In genomic region chr10:110074986-110075664, GRCh38 we compare ENCODE assay signal across 8 cellular contexts.
DNase-seq lines count a peak whose midpoint lies in the region; ATAC-seq and TF ChIP-seq lines count a peak whose summit lies in the region.

No MANE protein-coding gene starts in this region.

- H3K9me3 ChIP-seq in HEK293 (ENCODE audit: control insufficient read depth, insufficient read depth, low read depth, low read length): no peaks in the 10 kb centered on the region

- H3K4me1 Mint-ChIP-seq in activated CD8-positive, alpha-beta T cell treated with anti-CD3 and anti-CD28 coated beads for 36 hours (ENCODE audit: low read depth): peaks cover 84% of the 10 kb centered on the region
- H3K4me1 Mint-ChIP-seq in stimulated activated naive B cell treated with anti-CD40 and anti-IgM and Interleukin-4, amounts not matched to agents 10 μg/mL and 1 μg/mL and 100 μg/mL, for 72 hours: peaks cover 50 to 78% of the 10 kb centered on the region in 2 donors

- ATAC-seq in activated CD8-positive, alpha-beta T cell treated with anti-CD3 and anti-CD28 coated beads for 36 hours: no peak
- no peak for ATAC-seq in stimulated activated naive B cell treated with anti-CD40 and anti-IgM and Interleukin-4, amounts not matched to agents 10 μg/mL and 1 μg/mL and 100 μg/mL, for 72 hours (replicated peaks)
- ATAC-seq in GM19395 (IDR thresholded peaks at IDR 0.05; ENCODE audit: unreplicated experiment): no peak

- no peak for TF ChIP-seq CTCF in HEK293 (tag by site-specific recombination; IDR thresholded peaks at IDR 0.05)
- TF ChIP-seq CTCF in activated CD8-positive, alpha-beta T cell treated with anti-CD3 and anti-CD28 coated beads for 36 hours (IDR thresholded peaks at IDR 0.05): no peak

- no peak for DNase-seq in activated CD8-positive, alpha-beta T cell treated with anti-CD3 and anti-CD28 coated beads for 36 hours
- peak; percentile 56 for DNase-seq in glomerular visceral epithelial cell (ENCODE audit: extremely low spot score)
- no peak for DNase-seq in stimulated activated naive B cell treated with anti-CD40 and anti-IgM and Interleukin-4, amounts not matched to agents 10 μg/mL and 1 μg/mL and 100 μg/mL, for 72 hours
- DNase-seq in NCI-H2029 (lab: John Stamatoyannopoulos, UW): no peak
- no peak for DNase-seq in A172 (ENCODE audit: low spot score)
- no peak for DNase-seq in posterior vena cava (ENCODE audit: low spot score)

- H3K4me3 Mint-ChIP-seq in activated CD8-positive, alpha-beta T cell treated with anti-CD3 and anti-CD28 coated beads for 36 hours: no peak overlapping the region
- peak overlapping the region; percentile 42 to 46 for H3K4me3 Mint-ChIP-seq in stimulated activated naive B cell treated with anti-CD40 and anti-IgM and Interleukin-4, amounts not matched to agents 10 μg/mL and 1 μg/mL and 100 μg/mL, for 72 hours

- POLR2A ChIA-PET in HEK293 (lab: Yijun Ruan, JAX): no interaction called here
- POLR2A ChIA-PET in activated CD8-positive, alpha-beta T cell treated with anti-CD3 and anti-CD28 coated beads for 36 hours (lab: Charles Lee): interaction anchor here (0.6 to 1.4 kb wide), 2 partner anchors 15 to 40 kb away, joined by 3 to 4 read pairs; no protein-coding TSS in a partner anchor

- no peak overlapping the region for H3K27ac ChIP-seq in HEK293 (ENCODE audit: extremely low read depth, low read depth, low read length)

- CTCF ChIA-PET in HEK293 (lab: Yijun Ruan, JAX): interaction anchor here (0.6 to 1.2 kb wide), 2 partner anchors 50 to 97 kb away, joined by 5 to 8 read pairs; no protein-coding TSS in a partner anchor
- CTCF ChIA-PET in activated CD8-positive, alpha-beta T cell treated with anti-CD3 and anti-CD28 coated beads for 36 hours (lab: Charles Lee): interaction anchor here (0.7 to 2.6 kb wide), 5 partner anchors 8 to 60 kb away, joined by 3 to 10 read pairs (median 3); no protein-coding TSS in a partner anchor

- peak overlapping the region; percentile 59 for H3K27ac Mint-ChIP-seq in activated CD8-positive, alpha-beta T cell treated with anti-CD3 and anti-CD28 coated beads for 36 hours
- peak overlapping the region; percentile 74 for H3K27ac Mint-ChIP-seq in stimulated activated naive B cell treated with anti-CD40 and anti-IgM and Interleukin-4, amounts not matched to agents 10 μg/mL and 1 μg/mL and 100 μg/mL, for 72 hours

- H3K4me3 ChIP-seq in HEK293 (ENCODE audit: low read depth, low read length): no peak overlapping the region

- H3K4me1 ChIP-seq in HEK293 (ENCODE audit: control insufficient read depth, insufficient read depth, low read length): peaks cover 42% of the 10 kb centered on the region

- no peaks in the 10 kb centered on the region for H3K9me3 Mint-ChIP-seq in activated CD8-positive, alpha-beta T cell treated with anti-CD3 and anti-CD28 coated beads for 36 hours
- no peaks in the 10 kb centered on the region for H3K9me3 Mint-ChIP-seq in stimulated activated naive B cell treated with anti-CD40 and anti-IgM and Interleukin-4, amounts not matched to agents 10 μg/mL and 1 μg/mL and 100 μg/mL, for 72 hours

- no peaks in the 10 kb centered on the region for H3K27me3 Mint-ChIP-seq in activated CD8-positive, alpha-beta T cell treated with anti-CD3 and anti-CD28 coated beads for 36 hours
- no peaks in the 10 kb centered on the region for H3K27me3 Mint-ChIP-seq in stimulated activated naive B cell treated with anti-CD40 and anti-IgM and Interleukin-4, amounts not matched to agents 10 μg/mL and 1 μg/mL and 100 μg/mL, for 72 hours

- H3K36me3 Mint-ChIP-seq in activated CD8-positive, alpha-beta T cell treated with anti-CD3 and anti-CD28 coated beads for 36 hours (ENCODE audit: low read depth): peaks cover 2% of the 10 kb centered on the region
- peaks cover 4 to 5% of the 10 kb centered on the region in 2 donors for H3K36me3 Mint-ChIP-seq in stimulated activated naive B cell treated with anti-CD40 and anti-IgM and Interleukin-4, amounts not matched to agents 10 μg/mL and 1 μg/mL and 100 μg/mL, for 72 hours

- H3K36me3 ChIP-seq in HEK293 (ENCODE audit: control insufficient read depth in 2 of 2, insufficient read depth in 1 of 2, low read length in 2 of 2): no peaks in the 10 kb centered on the region; a peak in 1 of 3 replicates

- intact Hi-C loops in activated CD8-positive, alpha-beta T cell treated with anti-CD3 and anti-CD28 coated beads for 36 hours (cut with micrococcal nuclease): loop anchor here (5.0 kb wide), 1 partner anchor 158 kb away; no protein-coding TSS in a partner anchor
- intact Hi-C loops in posterior vena cava (cut with DNase I): loop anchor here in 1 of 2 donors (1.0 kb wide), 1 partner anchor 24 kb away; no protein-coding TSS in a partner anchor

TF ChIP-seq in HEK293, 187 proteins besides CTCF, POLR2A, EP300 and RAD21:
- TF ChIP-seq ZNF768 (tag by site-specific recombination; IDR thresholded peaks at IDR 0.05) (no peak), PRDM1 (tag by site-specific recombination; IDR thresholded peaks at IDR 0.05) (0 out of 2 replicates have a peak, but pooled peaks have one; percentile 7), ZNF335 (tag by site-specific recombination; conservative IDR thresholded peaks at IDR 0.05) (peak; percentile 69), ZBTB48 (tag by site-specific recombination; IDR thresholded peaks at IDR 0.05) (no peak), ZNF544 (tag by site-specific recombination; IDR thresholded peaks at IDR 0.05) (no peak), ZNF561 (tag by site-specific recombination; IDR thresholded peaks at IDR 0.05; ENCODE audit: borderline replicate concordance) (no peak), ZNF140 (tag by site-specific recombination; IDR thresholded peaks at IDR 0.05) (no peak), ZNF148 (tag by site-specific recombination; IDR thresholded peaks at IDR 0.05; ENCODE audit: borderline replicate concordance) (no peak), ZNF558 (tag by site-specific recombination; IDR thresholded peaks at IDR 0.05) (no peak)
- TF ChIP-seq, protein P1, sequence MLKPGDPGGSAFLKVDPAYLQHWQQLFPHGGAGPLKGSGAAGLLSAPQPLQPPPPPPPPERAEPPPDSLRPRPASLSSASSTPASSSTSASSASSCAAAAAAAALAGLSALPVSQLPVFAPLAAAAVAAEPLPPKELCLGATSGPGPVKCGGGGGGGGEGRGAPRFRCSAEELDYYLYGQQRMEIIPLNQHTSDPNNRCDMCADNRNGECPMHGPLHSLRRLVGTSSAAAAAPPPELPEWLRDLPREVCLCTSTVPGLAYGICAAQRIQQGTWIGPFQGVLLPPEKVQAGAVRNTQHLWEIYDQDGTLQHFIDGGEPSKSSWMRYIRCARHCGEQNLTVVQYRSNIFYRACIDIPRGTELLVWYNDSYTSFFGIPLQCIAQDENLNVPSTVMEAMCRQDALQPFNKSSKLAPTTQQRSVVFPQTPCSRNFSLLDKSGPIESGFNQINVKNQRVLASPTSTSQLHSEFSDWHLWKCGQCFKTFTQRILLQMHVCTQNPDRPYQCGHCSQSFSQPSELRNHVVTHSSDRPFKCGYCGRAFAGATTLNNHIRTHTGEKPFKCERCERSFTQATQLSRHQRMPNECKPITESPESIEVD (tag by site-specific recombination; IDR thresholded peaks at IDR 0.05): peak; percentile 48
